In genomic region chr10:50621981-50622496, GRCh38 we compare ENCODE assay signal across 8 cellular contexts. TPM values are rescaled to one million over a fixed set of nuclear protein-coding genes. Genes with fewer than 3 reads are reported as not detected.
DNase-seq lines count a peak whose midpoint lies in the region; ATAC-seq and TF ChIP-seq lines count a peak whose summit lies in the region.

No MANE protein-coding gene starts in this region.

- H3K4me3 Mint-ChIP-seq in glutamatergic neuron (ENCODE audit: unreplicated experiment): peak overlapping the region; percentile 96

- H3K36me3 Mint-ChIP-seq in activated naive CD4-positive, alpha-beta T cell treated with anti-CD3 and anti-CD28 coated beads, Interleukin-2, amount 50 U/mL, for 72 hours: peaks cover 0 to 13% of the 10 kb centered on the region in 2 donors
- H3K36me3 Mint-ChIP-seq in glutamatergic neuron (ENCODE audit: unreplicated experiment): no peaks in the 10 kb centered on the region

- H3K9me3 Mint-ChIP-seq in activated naive CD4-positive, alpha-beta T cell treated with anti-CD3 and anti-CD28 coated beads, Interleukin-2, amount 50 U/mL, for 72 hours: no peaks in the 10 kb centered on the region
- H3K9me3 Mint-ChIP-seq in glutamatergic neuron (ENCODE audit: unreplicated experiment): peaks cover 26% of the 10 kb centered on the region

- peak overlapping the region; percentile 80 to 94 for H3K27ac Mint-ChIP-seq in activated naive CD4-positive, alpha-beta T cell treated with anti-CD3 and anti-CD28 coated beads, Interleukin-2, amount 50 U/mL, for 72 hours
- peak overlapping the region; percentile 94 for H3K27ac Mint-ChIP-seq in glutamatergic neuron (ENCODE audit: unreplicated experiment)

- H3K27me3 ChIP-seq in SJCRH30: no peaks in the 10 kb centered on the region
- H3K27me3 ChIP-seq in transverse colon: no peaks in the 10 kb centered on the region

- H3K9me3 ChIP-seq in SJCRH30 (replicated peaks) (no peaks in the 10 kb centered on the region), transverse colon (no peaks in the 10 kb centered on the region)

- H3K4me1 ChIP-seq in SJCRH30 (no peaks in the 10 kb centered on the region; the same call in 1 of the 2 replicates), transverse colon (peaks cover 13 to 32% (median 22%) of the 10 kb centered on the region in 4 donors)

- H3K27ac ChIP-seq in SJCRH30 (peak overlapping the region; percentile 5; the same call in 1 of the 2 replicates), transverse colon (peak overlapping the region; percentile 99 to 100 (median 99))

- peaks cover 19% of the 10 kb centered on the region for H3K27me3 Mint-ChIP-seq in glutamatergic neuron (ENCODE audit: unreplicated experiment)

- peaks cover 29% of the 10 kb centered on the region for H3K4me1 Mint-ChIP-seq in glutamatergic neuron (ENCODE audit: low read depth, unreplicated experiment)

- intact Hi-C loops in transverse colon (cut with DNase I; ENCODE audit: low total_unique reads): loop anchor here (5.0 kb wide), 2 partner anchors 65 to 205 kb away; no protein-coding TSS in a partner anchor

- WGBS in transverse colon (ENCODE audit: low coverage in 1 of 2), 2 donors: 0% methylated on average over 17 of the region's 17 CpGs; no CpG with 5 or more reads in 1 of the 2 donors

- H3K36me3 ChIP-seq in SJCRH30 (no peaks in the 10 kb centered on the region), transverse colon (no peaks in the 10 kb centered on the region)

- no peak for TF ChIP-seq EP300 in transverse colon (IDR thresholded peaks at IDR 0.05; ENCODE audit: low read depth)

- DNase-seq in DMS53 (lab: John Stamatoyannopoulos, UW) (peak; percentile 88), HuH-7 (ENCODE audit: low spot score) (peak; percentile 46), SJCRH30 (peak; percentile 82 to 83), glutamatergic neuron (peak; percentile 86), occipital lobe (lab: John Stamatoyannopoulos, UW) (peak; percentile 93), transverse colon (peak; percentile 95)
- DNase-seq in activated naive CD4-positive, alpha-beta T cell treated with anti-CD3 and anti-CD28 coated beads, Interleukin-2, amount 50 U/mL, for 72 hours (ENCODE audit: low spot score in 2 of 2): peak; percentile 46 to 85

- TF ChIP-seq POLR2A in transverse colon (IDR thresholded peaks at IDR 0.05): no peak

- peak; percentile 25 for ATAC-seq in GM21526 (IDR thresholded peaks at IDR 0.05; ENCODE audit: low FRiP score, unreplicated experiment)
- peak; percentile 21 to 47 for ATAC-seq in activated naive CD4-positive, alpha-beta T cell treated with anti-CD3 and anti-CD28 coated beads, Interleukin-2, amount 50 U/mL, for 72 hours

- TF ChIP-seq CTCF in glutamatergic neuron (IDR thresholded peaks at IDR 0.05; ENCODE audit: partially characterized antibody, unreplicated experiment) (no peak), transverse colon (IDR thresholded peaks at IDR 0.05) (no peak)

- H3K4me3 ChIP-seq in SJCRH30 (peak overlapping the region; percentile 74), transverse colon (peak overlapping the region; percentile 72 to 96 (median 86))

- in situ Hi-C loops in transverse colon (cut with MboI; ENCODE audit: low pct_ligation_motif_present in 1 of 4, low pct_unique_long_range_greater_than_20kb in 1 of 4, low sequenced_read_pairs in 3 of 4): loop anchor here in 3 of 4 donors (25.0 kb wide), 2 partner anchors 210 to 1085 kb away; partner anchors contain the start of gene ERCC6 (in 1 of the 3)

RNA-seq across cellular contexts. Expression of gene SGMS1, which starts 1.7 kb away (rescaled TPM):
- total RNA-seq in SJCRH30 (2014; rRNA removed; shearing (Covaris generic)): 13.4 and 14.7 TPM in 2 replicates
- total RNA-seq in activated naive CD4-positive, alpha-beta T cell treated with anti-CD3 and anti-CD28 coated beads, Interleukin-2, amount 50 U/mL, for 72 hours: 10 to 100 TPM in 1 of 2 donors, 1 to 10 TPM in 1; 8.1 to 11.2 TPM
- total RNA-seq in glutamatergic neuron (ENCODE audit: unreplicated experiment) (24.1 TPM), occipital lobe (46.5 TPM), transverse colon (10 to 100 TPM; 28.3 to 44.5 (median 41.7) TPM)

Comparison
In these comparisons a context has a peak if more than half of its experiments do, and no peak if none do; other contexts are left out.
1. Peak in every context shown above with its lines: DNase-seq, ATAC-seq, H3K4me3 ChIP-seq and H3K27ac ChIP-seq.